Comparison of ENCODE assay signal across 16 cellular contexts in genomic region chrX:1444896-1445480, GRCh38. TPM values are rescaled to one million over a fixed set of nuclear protein-coding genes. Genes with fewer than 3 reads are reported as not detected.
A peak's percentile ranks its signal among the peaks of the same experiment; 100 is the strongest.
DNase-seq lines count a peak whose midpoint lies in the region; ATAC-seq and TF ChIP-seq lines count a peak whose summit lies in the region.
"Had no signal": no experiment of that assay in that cellular context is flagged by ENCODE, and none has a peak within 500 bp of the region (broad histone marks: within the 10 kb centered on the region; RNA-seq: fewer than 3 reads in every experiment).

No MANE protein-coding gene starts in this region.

- no peak overlapping the region for H3K4me3 Mint-ChIP-seq in CD8-positive, alpha-beta T cell
- H3K4me3 Mint-ChIP-seq: activated naive CD4-positive, alpha-beta T cell treated with anti-CD3 and anti-CD28 coated beads, Interleukin-2, amount 50 U/mL, for 24 hours; IgD-negative memory B cell had no signal

- POLR2A ChIA-PET in CD8-positive, alpha-beta T cell (lab: Charles Lee): no interaction called here

- H3K4me3 ChIP-seq in CD8-positive, alpha-beta T cell (ENCODE audit: low read depth, low read length): no peak overlapping the region
- H3K4me3 ChIP-seq in RWPE2 (ENCODE audit: severe bottlenecking) (no peak overlapping the region), coronary artery (no peak overlapping the region), spleen (no peak overlapping the region), brain microvascular endothelial cell (ENCODE audit: low read depth, low read length) (no peak overlapping the region)
- H3K4me3 ChIP-seq: uterus had no signal

- H3K27ac Mint-ChIP-seq in CD8-positive, alpha-beta T cell: peak overlapping the region; percentile 41
- H3K27ac Mint-ChIP-seq: activated naive CD4-positive, alpha-beta T cell treated with anti-CD3 and anti-CD28 coated beads, Interleukin-2, amount 50 U/mL, for 24 hours had no signal

- peaks cover 3% of the 10 kb centered on the region for H3K4me1 ChIP-seq in CD8-positive, alpha-beta T cell (ENCODE audit: insufficient read depth, low read length)
- H3K4me1 ChIP-seq in RWPE2 (ENCODE audit: insufficient read depth, poor library complexity, severe bottlenecking): no peaks in the 10 kb centered on the region
- peaks cover 0 to 2% (median 0%) of the 10 kb centered on the region in 6 donors for H3K4me1 ChIP-seq in spleen

- no peaks in the 10 kb centered on the region for H3K27me3 ChIP-seq in CD8-positive, alpha-beta T cell (ENCODE audit: insufficient read depth, low read length)
- no peaks in the 10 kb centered on the region for H3K27me3 ChIP-seq in RWPE2 (ENCODE audit: insufficient read depth, poor library complexity, severe bottlenecking)
- no peaks in the 10 kb centered on the region for H3K27me3 ChIP-seq in spleen (replicated peaks in 1 of 7)
- H3K27me3 ChIP-seq in brain microvascular endothelial cell (replicated peaks): no peaks in the 10 kb centered on the region
- H3K27me3 ChIP-seq: neutrophil, uterus had no signal

- H3K9me3 Mint-ChIP-seq in CD8-positive, alpha-beta T cell: peaks cover 28% of the 10 kb centered on the region

- no peaks in the 10 kb centered on the region for H3K9me3 ChIP-seq in CD8-positive, alpha-beta T cell (ENCODE audit: low read length)
- H3K9me3 ChIP-seq in RWPE2 (ENCODE audit: severe bottlenecking) (no peaks in the 10 kb centered on the region), spleen (peaks cover 0 to 21% (median 6%) of the 10 kb centered on the region in 8 donors)
- H3K9me3 ChIP-seq: uterus had no signal

- CTCF ChIA-PET in CD8-positive, alpha-beta T cell (lab: Charles Lee): no interaction called here

- TF ChIP-seq POLR2A in spleen (IDR thresholded peaks at IDR 0.05): no peak

- TF ChIP-seq CTCF in CD8-positive, alpha-beta T cell (IDR thresholded peaks at IDR 0.05): no peak
- no peak for TF ChIP-seq CTCF in RWPE2 (IDR thresholded peaks at IDR 0.05; ENCODE audit: poor library complexity, severe bottlenecking)
- TF ChIP-seq CTCF in coronary artery (IDR thresholded peaks at IDR 0.05): no peak
- TF ChIP-seq CTCF in spleen (IDR thresholded peaks at IDR 0.05 in 8 of 11, conservative IDR thresholded peaks at IDR 0.05 in 3 of 11): no peak
- no peak for TF ChIP-seq CTCF in brain microvascular endothelial cell (IDR thresholded peaks at IDR 0.05; ENCODE audit: low read depth, low read length, missing control alignments)

- H3K36me3 ChIP-seq in CD8-positive, alpha-beta T cell (ENCODE audit: insufficient read depth, low read length): no peaks in the 10 kb centered on the region
- H3K36me3 ChIP-seq in RWPE2 (ENCODE audit: low read depth): peaks cover 20% of the 10 kb centered on the region
- peaks cover 0 to 38% (median 10%) of the 10 kb centered on the region in 6 donors for H3K36me3 ChIP-seq in spleen
- peaks cover 3% of the 10 kb centered on the region for H3K36me3 ChIP-seq in brain microvascular endothelial cell (replicated peaks)
- H3K36me3 ChIP-seq: uterus had no signal

- 97 to 99% (median 98%) methylated on average over 15 of the region's 15 CpGs for WGBS in spleen, 5 donors

- peak in 3 of 7 experiments; percentile 1 to 32 (median 7) for DNase-seq in CD8-positive, alpha-beta T cell
- DNase-seq in RWPE2 (ENCODE audit: low spot score) (peak; percentile 13), coronary artery (ENCODE audit: low spot score) (peak; percentile 43), spleen (peak; percentile 31), NCI-H146 treated with DMSO at 0.1 percent for 48 hours (lab: John Stamatoyannopoulos, UW; ENCODE audit: unreplicated experiment) (no peak), medulla oblongata (ENCODE audit: extremely low spot score) (no peak), brain microvascular endothelial cell (no peak)
- DNase-seq: C1 segment of cervical spinal cord; DMS79 treated with DMSO at 0.1 percent for 48 hours; H7; NCI-H748 treated with DMSO at 0.1 percent for 48 hours; stimulated activated CD4-positive, alpha-beta T cell treated with anti-CD3 and anti-CD28 coated beads, Interleukin-4, amount 100 ng/mL, for 4 hours had no signal

- H3K4me1 Mint-ChIP-seq in CD8-positive, alpha-beta T cell (ENCODE audit: low read depth): peaks cover 9% of the 10 kb centered on the region

- no peak for ATAC-seq in CD8-positive, alpha-beta T cell
- no peak for ATAC-seq in RWPE2 (ENCODE audit: low read depth)

- intact Hi-C loops in CD8-positive, alpha-beta T cell (cut with DNase I, micrococcal nuclease): no loop called here
- intact Hi-C loops in spleen (cut with DNase I; ENCODE audit: low total_unique reads): no loop called here

- no peaks in the 10 kb centered on the region for H3K27me3 Mint-ChIP-seq in CD8-positive, alpha-beta T cell (ENCODE audit: low read depth)
- H3K27me3 Mint-ChIP-seq: activated naive CD4-positive, alpha-beta T cell treated with anti-CD3 and anti-CD28 coated beads, Interleukin-2, amount 50 U/mL, for 24 hours; IgD-negative memory B cell had no signal

- in situ Hi-C loops in brain microvascular endothelial cell (cut with HindIII; ENCODE audit: low pct_ligation_motif_present, low sequenced_read_pairs): no loop called here

- peaks cover 48% of the 10 kb centered on the region for H3K36me3 Mint-ChIP-seq in CD8-positive, alpha-beta T cell

- no peak overlapping the region for H3K27ac ChIP-seq in CD8-positive, alpha-beta T cell (ENCODE audit: low read depth, low read length)
- H3K27ac ChIP-seq in RWPE2 (ENCODE audit: poor library complexity, severe bottlenecking): no peak overlapping the region
- no peak overlapping the region for H3K27ac ChIP-seq in coronary artery
- no peak overlapping the region for H3K27ac ChIP-seq in spleen
- H3K27ac ChIP-seq in brain microvascular endothelial cell: no peak overlapping the region
- H3K27ac ChIP-seq: neutrophil, uterus had no signal

RNA-seq across cellular contexts. Expression of gene ASMTL, which starts 7.7 kb away (rescaled TPM):
- 10 to 100 TPM; 55.4 to 66.8 TPM for total RNA-seq in CD8-positive, alpha-beta T cell
- total RNA-seq in spleen: 10 to 100 TPM; 21.3 to 35.5 (median 27.9) TPM
- 10 to 100 TPM; 25.0 to 28.8 (median 26.6) TPM for polyA plus RNA-seq in spleen

RNA-seq across cellular contexts. Expression of gene SLC25A6, which starts 53.1 kb away (rescaled TPM):
- total RNA-seq in CD8-positive, alpha-beta T cell: 100 to 1,000 TPM; 382 to 404 TPM
- total RNA-seq in spleen: 100 to 1,000 TPM; 255 to 309 (median 297) TPM
- 100 to 1,000 TPM; 396 to 443 (median 425) TPM for polyA plus RNA-seq in spleen

Comparison
In these comparisons a context has a peak if more than half of its experiments do, and no peak if none do; other contexts are left out.
1. DNase-seq: peak in RWPE2 (single experiment), coronary artery (single experiment) and spleen (single experiment); none in NCI-H146 treated with DMSO at 0.1 percent for 48 hours (single experiment), medulla oblongata (single experiment) and brain microvascular endothelial cell (single experiment).